Comparison of ENCODE assay signal across 1 cellular context in genomic region chr1:26500488-26501175, GRCh38.
A peak's percentile ranks its signal among the peaks of the same experiment; 100 is the strongest.
TF ChIP-seq lines count a peak whose summit lies in the region.

No MANE protein-coding gene starts in this region.

TF ChIP-seq in HepG2, 621 proteins besides CTCF, POLR2A, EP300 and RAD21 (continued from another document and continues in another):
- TF ChIP-seq PATZ1 (CRISPR knock-in tag; IDR thresholded peaks at IDR 0.05) (peak; percentile 92), MAFF (IDR thresholded peaks at IDR 0.05; ENCODE audit: low read depth, low read length) (no peak), ZNF143 (CRISPR knock-in tag; IDR thresholded peaks at IDR 0.05) (peak; percentile 82), ZKSCAN8 (CRISPR knock-in tag; IDR thresholded peaks at IDR 0.05; ENCODE audit: borderline replicate concordance) (no peak), AGO1 (IDR thresholded peaks at IDR 0.05; ENCODE audit: low read depth, low read length, poor library complexity, severe bottlenecking) (no peak), ZFP1 (CRISPR knock-in tag; IDR thresholded peaks at IDR 0.05) (no peak), WIZ (CRISPR knock-in tag; IDR thresholded peaks at IDR 0.05) (peak; percentile 44; the same call in 1 of the 2 replicates), JDP2 (CRISPR knock-in tag; IDR thresholded peaks at IDR 0.05; ENCODE audit: borderline replicate concordance) (no peak; the same call in 1 of the 2 replicates), HIVEP1 (CRISPR knock-in tag; IDR thresholded peaks at IDR 0.05) (peak; percentile 76), ZNF782 (CRISPR knock-in tag; IDR thresholded peaks at IDR 0.05; ENCODE audit: borderline replicate concordance) (no peak), ZFP36 (IDR thresholded peaks at IDR 0.05; ENCODE audit: borderline replicate concordance, low read depth, low read length, partially characterized antibody) (no peak), ZNF777 (CRISPR knock-in tag; IDR thresholded peaks at IDR 0.05) (peak; percentile 86), GPBP1L1 (CRISPR knock-in tag; IDR thresholded peaks at IDR 0.05) (no peak), GLI4 (CRISPR knock-in tag; IDR thresholded peaks at IDR 0.05; ENCODE audit: borderline replicate concordance) (peak; percentile 93; the same call in 1 of the 2 replicates), HOXA3 (CRISPR knock-in tag; IDR thresholded peaks at IDR 0.05) (no peak; the same call in 1 of the 2 replicates), IRX3 (CRISPR knock-in tag; IDR thresholded peaks at IDR 0.05; ENCODE audit: borderline replicate concordance, low read depth) (no peak), KMT2B (CRISPR knock-in tag; IDR thresholded peaks at IDR 0.05) (peak; percentile 51; the same call in 1 of the 2 replicates), SRY (CRISPR knock-in tag; IDR thresholded peaks at IDR 0.05) (no peak), GFI1 (CRISPR knock-in tag; IDR thresholded peaks at IDR 0.05; ENCODE audit: borderline replicate concordance) (peak; percentile 70; the same call in 1 of the 2 replicates), RFXANK (CRISPR knock-in tag; IDR thresholded peaks at IDR 0.05) (no peak), RERE (CRISPR knock-in tag; IDR thresholded peaks at IDR 0.05; ENCODE audit: low read depth) (no peak; the same call in 1 of the 2 replicates), POLR2G (IDR thresholded peaks at IDR 0.05; ENCODE audit: low read depth, low read length) (peak; percentile 66)
- TF ChIP-seq, protein P1, sequence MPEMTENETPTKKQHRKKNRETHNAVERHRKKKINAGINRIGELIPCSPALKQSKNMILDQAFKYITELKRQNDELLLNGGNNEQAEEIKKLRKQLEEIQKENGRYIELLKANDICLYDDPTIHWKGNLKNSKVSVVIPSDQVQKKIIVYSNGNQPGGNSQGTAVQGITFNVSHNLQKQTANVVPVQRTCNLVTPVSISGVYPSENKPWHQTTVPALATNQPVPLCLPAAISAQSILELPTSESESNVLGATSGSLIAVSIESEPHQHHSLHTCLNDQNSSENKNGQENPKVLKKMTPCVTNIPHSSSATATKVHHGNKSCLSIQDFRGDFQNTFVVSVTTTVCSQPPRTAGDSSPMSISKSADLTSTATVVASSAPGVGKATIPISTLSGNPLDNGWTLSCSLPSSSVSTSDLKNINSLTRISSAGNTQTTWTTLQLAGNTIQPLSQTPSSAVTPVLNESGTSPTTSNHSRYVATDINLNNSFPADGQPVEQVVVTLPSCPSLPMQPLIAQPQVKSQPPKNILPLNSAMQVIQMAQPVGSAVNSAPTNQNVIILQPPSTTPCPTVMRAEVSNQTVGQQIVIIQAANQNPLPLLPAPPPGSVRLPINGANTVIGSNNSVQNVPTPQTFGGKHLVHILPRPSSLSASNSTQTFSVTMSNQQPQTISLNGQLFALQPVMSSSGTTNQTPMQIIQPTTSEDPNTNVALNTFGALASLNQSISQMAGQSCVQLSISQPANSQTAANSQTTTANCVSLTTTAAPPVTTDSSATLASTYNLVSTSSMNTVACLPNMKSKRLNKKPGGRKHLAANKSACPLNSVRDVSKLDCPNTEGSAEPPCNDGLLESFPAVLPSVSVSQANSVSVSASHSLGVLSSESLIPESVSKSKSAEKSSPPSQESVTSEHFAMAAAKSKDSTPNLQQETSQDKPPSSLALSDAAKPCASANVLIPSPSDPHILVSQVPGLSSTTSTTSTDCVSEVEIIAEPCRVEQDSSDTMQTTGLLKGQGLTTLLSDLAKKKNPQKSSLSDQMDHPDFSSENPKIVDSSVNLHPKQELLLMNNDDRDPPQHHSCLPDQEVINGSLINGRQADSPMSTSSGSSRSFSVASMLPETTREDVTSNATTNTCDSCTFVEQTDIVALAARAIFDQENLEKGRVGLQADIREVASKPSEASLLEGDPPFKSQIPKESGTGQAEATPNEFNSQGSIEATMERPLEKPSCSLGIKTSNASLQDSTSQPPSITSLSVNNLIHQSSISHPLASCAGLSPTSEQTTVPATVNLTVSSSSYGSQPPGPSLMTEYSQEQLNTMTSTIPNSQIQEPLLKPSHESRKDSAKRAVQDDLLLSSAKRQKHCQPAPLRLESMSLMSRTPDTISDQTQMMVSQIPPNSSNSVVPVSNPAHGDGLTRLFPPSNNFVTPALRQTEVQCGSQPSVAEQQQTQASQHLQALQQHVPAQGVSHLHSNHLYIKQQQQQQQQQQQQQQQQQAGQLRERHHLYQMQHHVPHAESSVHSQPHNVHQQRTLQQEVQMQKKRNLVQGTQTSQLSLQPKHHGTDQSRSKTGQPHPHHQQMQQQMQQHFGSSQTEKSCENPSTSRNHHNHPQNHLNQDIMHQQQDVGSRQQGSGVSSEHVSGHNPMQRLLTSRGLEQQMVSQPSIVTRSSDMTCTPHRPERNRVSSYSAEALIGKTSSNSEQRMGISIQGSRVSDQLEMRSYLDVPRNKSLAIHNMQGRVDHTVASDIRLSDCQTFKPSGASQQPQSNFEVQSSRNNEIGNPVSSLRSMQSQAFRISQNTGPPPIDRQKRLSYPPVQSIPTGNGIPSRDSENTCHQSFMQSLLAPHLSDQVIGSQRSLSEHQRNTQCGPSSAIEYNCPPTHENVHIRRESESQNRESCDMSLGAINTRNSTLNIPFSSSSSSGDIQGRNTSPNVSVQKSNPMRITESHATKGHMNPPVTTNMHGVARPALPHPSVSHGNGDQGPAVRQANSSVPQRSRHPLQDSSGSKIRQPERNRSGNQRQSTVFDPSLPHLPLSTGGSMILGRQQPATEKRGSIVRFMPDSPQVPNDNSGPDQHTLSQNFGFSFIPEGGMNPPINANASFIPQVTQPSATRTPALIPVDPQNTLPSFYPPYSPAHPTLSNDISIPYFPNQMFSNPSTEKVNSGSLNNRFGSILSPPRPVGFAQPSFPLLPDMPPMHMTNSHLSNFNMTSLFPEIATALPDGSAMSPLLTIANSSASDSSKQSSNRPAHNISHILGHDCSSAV (CRISPR knock-in tag; IDR thresholded peaks at IDR 0.05; ENCODE audit: borderline replicate concordance), result no peak
- TF ChIP-seq, protein P2, sequence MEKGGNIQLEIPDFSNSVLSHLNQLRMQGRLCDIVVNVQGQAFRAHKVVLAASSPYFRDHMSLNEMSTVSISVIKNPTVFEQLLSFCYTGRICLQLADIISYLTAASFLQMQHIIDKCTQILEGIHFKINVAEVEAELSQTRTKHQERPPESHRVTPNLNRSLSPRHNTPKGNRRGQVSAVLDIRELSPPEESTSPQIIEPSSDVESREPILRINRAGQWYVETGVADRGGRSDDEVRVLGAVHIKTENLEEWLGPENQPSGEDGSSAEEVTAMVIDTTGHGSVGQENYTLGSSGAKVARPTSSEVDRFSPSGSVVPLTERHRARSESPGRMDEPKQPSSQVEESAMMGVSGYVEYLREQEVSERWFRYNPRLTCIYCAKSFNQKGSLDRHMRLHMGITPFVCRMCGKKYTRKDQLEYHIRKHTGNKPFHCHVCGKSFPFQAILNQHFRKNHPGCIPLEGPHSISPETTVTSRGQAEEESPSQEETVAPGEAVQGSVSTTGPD (CRISPR knock-in tag; IDR thresholded peaks at IDR 0.05), result no peak
- TF ChIP-seq, protein P3, sequence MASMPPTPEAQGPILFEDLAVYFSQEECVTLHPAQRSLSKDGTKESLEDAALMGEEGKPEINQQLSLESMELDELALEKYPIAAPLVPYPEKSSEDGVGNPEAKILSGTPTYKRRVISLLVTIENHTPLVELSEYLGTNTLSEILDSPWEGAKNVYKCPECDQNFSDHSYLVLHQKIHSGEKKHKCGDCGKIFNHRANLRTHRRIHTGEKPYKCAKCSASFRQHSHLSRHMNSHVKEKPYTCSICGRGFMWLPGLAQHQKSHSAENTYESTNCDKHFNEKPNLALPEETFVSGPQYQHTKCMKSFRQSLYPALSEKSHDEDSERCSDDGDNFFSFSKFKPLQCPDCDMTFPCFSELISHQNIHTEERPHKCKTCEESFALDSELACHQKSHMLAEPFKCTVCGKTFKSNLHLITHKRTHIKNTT (CRISPR knock-in tag; IDR thresholded peaks at IDR 0.05), result no peak
- TF ChIP-seq, protein P4, sequence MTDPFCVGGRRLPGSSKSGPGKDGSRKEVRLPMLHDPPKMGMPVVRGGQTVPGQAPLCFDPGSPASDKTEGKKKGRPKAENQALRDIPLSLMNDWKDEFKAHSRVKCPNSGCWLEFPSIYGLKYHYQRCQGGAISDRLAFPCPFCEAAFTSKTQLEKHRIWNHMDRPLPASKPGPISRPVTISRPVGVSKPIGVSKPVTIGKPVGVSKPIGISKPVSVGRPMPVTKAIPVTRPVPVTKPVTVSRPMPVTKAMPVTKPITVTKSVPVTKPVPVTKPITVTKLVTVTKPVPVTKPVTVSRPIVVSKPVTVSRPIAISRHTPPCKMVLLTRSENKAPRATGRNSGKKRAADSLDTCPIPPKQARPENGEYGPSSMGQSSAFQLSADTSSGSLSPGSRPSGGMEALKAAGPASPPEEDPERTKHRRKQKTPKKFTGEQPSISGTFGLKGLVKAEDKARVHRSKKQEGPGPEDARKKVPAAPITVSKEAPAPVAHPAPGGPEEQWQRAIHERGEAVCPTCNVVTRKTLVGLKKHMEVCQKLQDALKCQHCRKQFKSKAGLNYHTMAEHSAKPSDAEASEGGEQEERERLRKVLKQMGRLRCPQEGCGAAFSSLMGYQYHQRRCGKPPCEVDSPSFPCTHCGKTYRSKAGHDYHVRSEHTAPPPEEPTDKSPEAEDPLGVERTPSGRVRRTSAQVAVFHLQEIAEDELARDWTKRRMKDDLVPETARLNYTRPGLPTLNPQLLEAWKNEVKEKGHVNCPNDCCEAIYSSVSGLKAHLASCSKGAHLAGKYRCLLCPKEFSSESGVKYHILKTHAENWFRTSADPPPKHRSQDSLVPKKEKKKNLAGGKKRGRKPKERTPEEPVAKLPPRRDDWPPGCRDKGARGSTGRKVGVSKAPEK (CRISPR knock-in tag; IDR thresholded peaks at IDR 0.05; ENCODE audit: borderline replicate concordance), result no peak
